In the genomic region with DNA sequence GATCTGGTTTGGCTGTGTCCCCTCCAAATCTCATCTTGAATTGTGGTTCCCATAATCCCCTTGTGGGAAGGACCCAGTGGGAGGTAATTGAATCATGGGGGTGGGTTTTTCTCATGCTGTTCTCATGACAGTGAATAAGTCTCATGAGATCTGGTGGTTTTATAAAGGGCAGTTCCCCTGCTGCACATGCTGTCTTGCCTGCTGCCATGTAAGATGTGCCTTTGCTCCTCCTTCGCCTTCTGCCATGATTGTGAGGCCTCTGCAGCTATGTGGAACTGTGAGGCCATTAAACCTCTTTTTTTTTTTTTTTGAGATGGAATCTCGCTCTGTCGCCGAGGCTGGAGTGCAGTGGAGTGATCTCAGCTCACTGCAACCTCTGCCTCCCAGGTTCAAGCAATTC, we compare ENCODE assay signal across 7 cellular contexts. TPM values are rescaled to one million over a fixed set of nuclear protein-coding genes. Genes with fewer than 3 reads are reported as not detected.
DNase-seq lines count a peak whose midpoint lies in the region; ATAC-seq, FAIRE-seq and TF ChIP-seq lines count a peak whose summit lies in the region.
"Not testable (repeated sequence)": the region's sequence is repeated elsewhere in the genome, so short reads cannot be mapped to it uniquely, and the experiment has no call there.
"Had no signal": no experiment of that assay in that cellular context is flagged by ENCODE, and none has a peak within 500 bp of the region (broad histone marks: within the 10 kb centered on the region; RNA-seq: fewer than 3 reads in every experiment).

No MANE protein-coding gene starts in this region.

- not testable (repeated sequence) for H3K9me3 Mint-ChIP-seq in chondrocyte (ENCODE audit: low read depth); neural crest cell

- not testable (repeated sequence) for H3K4me1 ChIP-seq in HEK293 (ENCODE audit: control insufficient read depth, insufficient read depth, low read length); HepG2 (ENCODE audit: insufficient read depth, low read length); sigmoid colon

- H3K79me2 ChIP-seq in HepG2 (ENCODE audit: insufficient read depth, low read length): not testable (repeated sequence)

- not testable (repeated sequence) for BruUV-seq in HepG2 (replicated peaks; lab: Mats Ljungman, UMichigan)

- not testable (repeated sequence) for TF ChIP-seq EP300 in HepG2 (IDR thresholded peaks at IDR 0.05; ENCODE audit: low read depth in 2 of 2, low read length in 2 of 2); HepG2 (CRISPR knock-in tag; IDR thresholded peaks at IDR 0.05; ENCODE audit: borderline replicate concordance); sigmoid colon (IDR thresholded peaks at IDR 0.05)

- not testable (repeated sequence) for H2AFZ ChIP-seq in HepG2 (ENCODE audit: low read length)

- not testable (repeated sequence) for FAIRE-seq in HepG2 (lab: Jason Lieb, UNC)

- TF ChIP-seq RAD21 in HepG2 (CRISPR knock-in tag; IDR thresholded peaks at IDR 0.05): not testable (repeated sequence)

- CTCF ChIA-PET in HEK293 (lab: Yijun Ruan, JAX); HepG2 (lab: Yijun Ruan, JAX; ENCODE audit: low intra/inter-chr PET ratio, low total read pairs): not testable (repeated sequence)

- DNase-seq in chondrocyte (ENCODE audit: low spot score): peak; percentile 4
- not testable (repeated sequence) for DNase-seq in HepG2 (ENCODE audit: low spot score); neural crest cell (ENCODE audit: low read depth, low spot score)
- DNase-seq in sigmoid colon: peak; percentile 5

- ATAC-seq in HepG2: not testable (repeated sequence)

- POLR2A ChIA-PET in HEK293 (lab: Yijun Ruan, JAX); HepG2 (lab: Yijun Ruan, JAX): not testable (repeated sequence)

- not testable (repeated sequence) for H3K27me3 ChIP-seq in HepG2 (ENCODE audit: control insufficient read depth in 1 of 2, insufficient read depth in 2 of 2, low read length in 2 of 2); sigmoid colon

- not testable (repeated sequence) for H3K27me3 Mint-ChIP-seq in chondrocyte (ENCODE audit: low read depth); neural crest cell (ENCODE audit: low read depth)

- WGBS in HepG2 (ENCODE audit: low lambda C conversion rate): 27% methylated on average over 4 of the region's 4 CpGs
- WGBS in sigmoid colon, 2 donors: 95 to 96% methylated on average over 4 of the region's 4 CpGs

- not testable (repeated sequence) for TF ChIP-seq POLR2A in HepG2 (IDR thresholded peaks at IDR 0.05; ENCODE audit: insufficient read depth in 1 of 2, low read depth in 2 of 2, low read length in 2 of 2); sigmoid colon (IDR thresholded peaks at IDR 0.05)

- not testable (repeated sequence) for H3K4me3 ChIP-seq in HEK293 (ENCODE audit: low read depth, low read length); HepG2 (replicated peaks in 1 of 3; ENCODE audit: insufficient read depth in 1 of 3, low read depth in 2 of 3, low read length in 3 of 3); sigmoid colon

- H3K9me3 ChIP-seq in HEK293 (ENCODE audit: control insufficient read depth, insufficient read depth, low read depth, low read length); HepG2 (ENCODE audit: low read length); sigmoid colon: not testable (repeated sequence)

- TF ChIP-seq CTCF in HEK293 (tag by site-specific recombination; IDR thresholded peaks at IDR 0.05); chondrocyte (IDR thresholded peaks at IDR 0.05); HepG2 (CRISPR knock-in tag; IDR thresholded peaks at IDR 0.05); neural crest cell (conservative IDR thresholded peaks at IDR 0.05); sigmoid colon (IDR thresholded peaks at IDR 0.05): not testable (repeated sequence)

- intact Hi-C loops in HepG2 (cut with micrococcal nuclease; ENCODE audit: unreplicated experiment); sigmoid colon (cut with DNase I): not testable (repeated sequence)

- H3K4me2 ChIP-seq in HepG2 (ENCODE audit: low read depth, low read length): not testable (repeated sequence)

- H3K4me1 Mint-ChIP-seq in chondrocyte (ENCODE audit: low read depth); neural crest cell: not testable (repeated sequence)

- H3K27ac ChIP-seq in HEK293 (ENCODE audit: extremely low read depth, low read depth, low read length); HepG2 (ENCODE audit: extremely low read length, insufficient read depth, low read length); sigmoid colon: not testable (repeated sequence)

- not testable (repeated sequence) for H3K9ac ChIP-seq in HepG2 (ENCODE audit: insufficient read depth, low read depth, low read length)

- H4K20me1 ChIP-seq in HepG2 (ENCODE audit: insufficient read depth, low read length): not testable (repeated sequence)

- not testable (repeated sequence) for H3K4me3 Mint-ChIP-seq in chondrocyte (ENCODE audit: unreplicated experiment); neural crest cell

- not testable (repeated sequence) for H3K36me3 ChIP-seq in HEK293 (ENCODE audit: control insufficient read depth in 2 of 2, insufficient read depth in 1 of 2, low read length in 2 of 2); HepG2 (replicated peaks in 1 of 2; ENCODE audit: control insufficient read depth in 1 of 2, insufficient read depth in 2 of 2, low read length in 2 of 2); sigmoid colon

- not testable (repeated sequence) for H3K36me3 Mint-ChIP-seq in chondrocyte (ENCODE audit: low read depth); neural crest cell (ENCODE audit: low read depth)

- H3K27ac Mint-ChIP-seq in chondrocyte (ENCODE audit: unreplicated experiment): not testable (repeated sequence)
- H3K27ac Mint-ChIP-seq in neural crest cell (ENCODE audit: unreplicated experiment): peak overlapping the region; percentile 75

- in situ Hi-C loops in HepG2 (cut with HindIII; ENCODE audit: extremely low pct_ligation_motif_present, low pct_unique_long_range_greater_than_20kb): loop anchor here (25.0 kb wide), 1 partner anchor 364 kb away; no protein-coding TSS in a partner anchor

TF ChIP-seq in HEK293, 187 proteins besides CTCF, POLR2A, EP300 and RAD21:
- TF ChIP-seq EGR2 (tag by site-specific recombination; IDR thresholded peaks at IDR 0.05; ENCODE audit: low read depth) (0 out of 2 replicates have a peak, but pooled peaks have one; percentile 7), SETDB1 (IDR thresholded peaks at IDR 0.05; ENCODE audit: insufficient read length, low read length) (peak; percentile 16)

TF ChIP-seq in HepG2, 621 proteins besides CTCF, POLR2A, EP300 and RAD21:
- peak; percentile 94; the same call in 1 of the 2 replicates for TF ChIP-seq ZNF431 (CRISPR knock-in tag; IDR thresholded peaks at IDR 0.05; ENCODE audit: borderline replicate concordance, low read depth)

RNA-seq across cellular contexts. Expression of gene APOL3, which starts 59.6 kb away (rescaled TPM):
- total RNA-seq in chondrocyte: 2.3 to 5.9 TPM (median 3.4 TPM) in 3 replicates
- total RNA-seq in HepG2 (2016; rRNA removed; fragmentation: Illumina TruSeq; extraction: Trizol): 5.4 and 6.3 TPM in 2 replicates
- total RNA-seq in HepG2 (2016; cell fraction: cytosol; rRNA removed; fragmentation: Illumina TruSeq; extraction: Trizol; ENCODE audit: low read depth): 0.71 and 1.1 TPM in 2 replicates
- 5.4 and 5.5 TPM in 2 replicates for total RNA-seq in HepG2 (2016; cell fraction: insoluble cytoplasmic fraction; rRNA removed; fragmentation: Illumina TruSeq; extraction: Trizol)
- 2.0 and 3.8 TPM in 2 replicates for total RNA-seq in HepG2 (2016; cell fraction: membrane; rRNA removed; fragmentation: Illumina TruSeq; extraction: Trizol)
- 2.5 and 4.5 TPM in 2 replicates for total RNA-seq in HepG2 (2016; cell fraction: nucleus; rRNA removed; fragmentation: Illumina TruSeq; extraction: Trizol)
- 3.8 and 5.8 TPM in 2 replicates for polyA plus RNA-seq in HepG2 (2011; rRNA removed)
- 4.1 and 4.6 TPM in 2 replicates for polyA plus RNA-seq in HepG2 (2011; cell fraction: cytosol; rRNA removed)
- 4.0 and 5.0 TPM in 2 replicates for polyA plus RNA-seq in HepG2 (2011; cell fraction: nucleus; rRNA removed)
- 4.2 and 4.9 TPM in 2 replicates for polyA plus RNA-seq in HepG2 (2012)
- polyA plus RNA-seq in HepG2 (2016; cell fraction: cytosol; fragmentation: Illumina TruSeq; extraction: Trizol; ENCODE audit: low read depth): 0.36 and 0.58 TPM in 2 replicates
- 3.5 TPM in 2 replicates for polyA plus RNA-seq in HepG2 (2016; cell fraction: insoluble cytoplasmic fraction; fragmentation: Illumina TruSeq; extraction: Trizol; ENCODE audit: low read depth)
- 1.4 and 1.9 TPM in 2 replicates for polyA plus RNA-seq in HepG2 (2016; cell fraction: membrane; fragmentation: Illumina TruSeq; extraction: Trizol; ENCODE audit: low read depth)
- polyA plus RNA-seq in HepG2 (2016; cell fraction: nucleus; fragmentation: Illumina TruSeq; extraction: Trizol; ENCODE audit: insufficient read depth, low read depth): 3.5 and 4.8 TPM in 2 replicates
- 1.1 and 6.2 TPM in 2 replicates for polyA minus RNA-seq in HepG2 (2011; rRNA and poly(A)+ RNA removed; ENCODE audit: low replicate concordance)
- polyA minus RNA-seq in HepG2 (2011; cell fraction: cytosol; rRNA and poly(A)+ RNA removed): 2.2 and 2.3 TPM in 2 replicates
- polyA minus RNA-seq in HepG2 (2011; cell fraction: nucleus; rRNA and poly(A)+ RNA removed): 2.4 and 7.7 TPM in 2 replicates
- total RNA-seq in neural crest cell: not detected in 2 replicates
- total RNA-seq in sigmoid colon: 10 to 100 TPM; 20.2 to 48.9 (median 31.2) TPM
- 10 to 100 TPM in 2 of 3 donors, 1 to 10 TPM in 1; 7.4 to 36.9 (median 22.2) TPM for polyA plus RNA-seq in sigmoid colon
- total RNA-seq: Caco-2 had no signal
- polyA plus RNA-seq: A549 had no signal
